ENCODE assay signal across 9 cellular contexts in genomic region chr12:55935742-55936151, GRCh38.
DNase-seq lines count a peak whose midpoint lies in the region; ATAC-seq and TF ChIP-seq lines count a peak whose summit lies in the region.
"Had no signal": no experiment of that assay in that cellular context is flagged by ENCODE, and none has a peak within 500 bp of the region (broad histone marks: within the 10 kb centered on the region; RNA-seq: fewer than 3 reads in every experiment).

No MANE protein-coding gene starts in this region.

- H3K4me1 Mint-ChIP-seq in nephron progenitor cell, result peaks cover 34% of the 10 kb centered on the region

- H3K36me3 ChIP-seq in effector memory CD4-positive, alpha-beta T cell (ENCODE audit: control insufficient read depth, insufficient read depth, low read length), result peaks cover 41% of the 10 kb centered on the region

- H3K27ac Mint-ChIP-seq in nephron progenitor cell, result no peak overlapping the region

- H3K36me3 Mint-ChIP-seq in nephron progenitor cell (ENCODE audit: low read depth), result no peaks in the 10 kb centered on the region

- H3K27me3 Mint-ChIP-seq in nephron progenitor cell (ENCODE audit: low read depth, poor library complexity), result peaks cover 78% of the 10 kb centered on the region

- DNase-seq in stimulated activated CD4-positive, alpha-beta T cell treated with anti-CD3 and anti-CD28 coated beads, Interleukin-15, amount 100 ng/mL, for 24 hours, result peak; percentile 60
- no peak for DNase-seq in stimulated activated CD4-positive, alpha-beta T cell treated with anti-CD3 and anti-CD28 coated beads, Interleukin-2, amount 100 ng/mL, for 48 hours
- peak in 1 of 3 donors; percentile 17 for DNase-seq in effector memory CD4-positive, alpha-beta T cell
- DNase-seq in nephron progenitor cell, result no peak
- DNase-seq in GDM1 (lab: John Stamatoyannopoulos, UW), result no peak
- DNase-seq in UCSD-AML1 (lab: John Stamatoyannopoulos, UW; ENCODE audit: unreplicated experiment), result no peak
- no peak for DNase-seq in NOMO-1 treated with DMSO at 0.1 percent for 48 hours (lab: John Stamatoyannopoulos, UW; ENCODE audit: unreplicated experiment)
- DNase-seq: NCI-H774 had no signal

- no peaks in the 10 kb centered on the region for H3K9me3 ChIP-seq in effector memory CD4-positive, alpha-beta T cell (ENCODE audit: control insufficient read depth, low read length)

- H3K27ac ChIP-seq in effector memory CD4-positive, alpha-beta T cell (ENCODE audit: insufficient read depth, low read length, poor library complexity, severe bottlenecking), result peak overlapping the region; percentile 64

- H3K4me3 Mint-ChIP-seq in nephron progenitor cell, result peak overlapping the region; percentile 31

- H3K9me3 Mint-ChIP-seq in nephron progenitor cell, result no peaks in the 10 kb centered on the region

- TF ChIP-seq CTCF in nephron progenitor cell (IDR thresholded peaks at IDR 0.05), result no peak

- H3K27me3 ChIP-seq in effector memory CD4-positive, alpha-beta T cell (replicated peaks; ENCODE audit: control insufficient read depth, insufficient read depth, low read length, poor library complexity, severe bottlenecking), result no peaks in the 10 kb centered on the region

- ATAC-seq in HG02870 (IDR thresholded peaks at IDR 0.05; ENCODE audit: unreplicated experiment), result no peak

- H3K4me1 ChIP-seq in effector memory CD4-positive, alpha-beta T cell (ENCODE audit: control insufficient read depth, insufficient read depth, low read length, poor library complexity, severe bottlenecking), result peaks cover 58% of the 10 kb centered on the region

- peak overlapping the region; percentile 82 for H3K4me3 ChIP-seq in effector memory CD4-positive, alpha-beta T cell (ENCODE audit: insufficient read depth, low read depth, low read length, poor library complexity, severe bottlenecking)
